Comparison of ENCODE assay signal across 9 cellular contexts in the genomic region with DNA sequence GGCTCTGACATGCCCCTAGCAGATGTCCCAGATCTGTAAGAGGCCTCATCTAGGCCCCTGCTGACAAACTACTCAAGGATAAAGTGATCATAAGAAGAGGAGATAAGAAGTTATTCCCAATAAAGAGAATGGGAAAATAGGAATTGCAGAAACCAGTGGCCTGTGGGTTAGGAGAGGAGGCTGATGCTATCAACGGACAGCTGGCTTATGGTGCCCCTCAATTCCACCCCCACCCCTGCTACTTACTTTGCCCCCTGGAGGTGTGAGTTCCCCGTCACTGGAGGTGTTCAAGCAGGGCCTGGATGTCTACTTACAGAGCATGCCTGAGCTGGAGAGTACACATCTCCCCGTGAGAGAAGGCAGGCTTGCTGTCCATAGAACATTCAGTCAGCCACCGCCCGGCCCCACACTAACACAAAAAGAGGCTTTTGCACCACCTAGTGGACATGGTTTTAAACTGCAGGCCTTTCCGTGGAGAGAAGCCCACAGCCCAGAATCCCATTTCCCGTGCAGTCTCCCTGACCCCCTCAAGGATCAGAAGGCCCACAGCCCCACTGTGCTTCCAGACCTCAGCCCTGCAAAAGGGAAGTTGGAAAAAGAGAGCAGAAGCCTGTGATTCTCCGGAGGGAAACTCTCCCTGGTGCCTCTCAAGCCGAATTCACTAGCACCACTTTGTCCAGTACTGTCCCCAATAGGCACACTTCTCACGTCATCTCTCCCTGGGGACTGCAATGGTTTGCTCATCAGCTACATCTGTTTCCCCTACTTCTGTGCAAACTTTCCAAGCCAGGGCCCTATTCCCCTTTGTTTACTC. TPM values are rescaled to one million over a fixed set of nuclear protein-coding genes. Genes with fewer than 3 reads are reported as not detected.
A peak's percentile ranks its signal among the peaks of the same experiment; 100 is the strongest.
DNase-seq lines count a peak whose midpoint lies in the region; ATAC-seq and TF ChIP-seq lines count a peak whose summit lies in the region.
"Had no signal": no experiment of that assay in that cellular context is flagged by ENCODE, and none has a peak within 500 bp of the region (broad histone marks: within the 10 kb centered on the region; RNA-seq: fewer than 3 reads in every experiment).

No MANE protein-coding gene starts in this region.

- no peak overlapping the region for H3K4me3 ChIP-seq in Caco-2 (ENCODE audit: low read depth, low read length)

- H3K27me3 ChIP-seq in Caco-2 (replicated peaks; ENCODE audit: control insufficient read depth, insufficient read depth, low read length) = no peaks in the 10 kb centered on the region

- H3K27me3 Mint-ChIP-seq in Caco-2 (ENCODE audit: insufficient read depth, unreplicated experiment) (no peaks in the 10 kb centered on the region), immature natural killer cell (ENCODE audit: low read depth in 3 of 3) (peaks cover under 1 to 5% (median 4%) of the 10 kb centered on the region in 3 donors)
- H3K27me3 Mint-ChIP-seq: IgD-negative memory B cell had no signal

- peaks cover 17% of the 10 kb centered on the region; the same call in 1 of the 2 replicates for H3K4me1 ChIP-seq in Caco-2

- POLR2A ChIA-PET in Caco-2 (lab: Charles Lee) = interaction anchor here (0.6 to 0.8 kb wide), 3 partner anchors 26 to 566 kb away, joined by 3 to 4 read pairs (median 4); no protein-coding TSS in a partner anchor
- POLR2A ChIA-PET in HEK293T (lab: Yijun Ruan, JAX) = no interaction called here

- H3K36me3 Mint-ChIP-seq in Caco-2 (ENCODE audit: insufficient read depth, unreplicated experiment) (peaks cover 5% of the 10 kb centered on the region), immature natural killer cell (no peaks in the 10 kb centered on the region)
- H3K36me3 Mint-ChIP-seq: IgD-negative memory B cell had no signal

- ATAC-seq in HG02884 (IDR thresholded peaks at IDR 0.05; ENCODE audit: unreplicated experiment) = no peak

- H3K4me1 Mint-ChIP-seq in Caco-2 (ENCODE audit: low read depth, unreplicated experiment) (no peaks in the 10 kb centered on the region), immature natural killer cell (peaks cover 5 to 9% of the 10 kb centered on the region in 2 donors)

- no TSS peak for BruUV-seq in Caco-2 (replicated peaks; lab: Mats Ljungman, UMichigan)

- no peaks in the 10 kb centered on the region for H3K36me3 ChIP-seq in Caco-2 (ENCODE audit: control insufficient read depth, insufficient read depth, low read length)

- CTCF ChIA-PET in Caco-2 (lab: Charles Lee) = interaction anchor here (0.6 to 2.6 kb wide), 7 partner anchors 13 to 316 kb away, joined by 3 to 22 read pairs (median 4); partner anchors contain the start of gene BNIP5
- CTCF ChIA-PET in HEK293T (lab: Yijun Ruan, JAX) = interaction anchor here (1.0 to 2.6 kb wide), 5 partner anchors 19 to 622 kb away, joined by 3 to 12 read pairs (median 4); partner anchors contain the start of gene BNIP5

- DNase-seq in Caco-2 = peak; percentile 79 to 84
- peak; percentile 87 for DNase-seq in HEK293T (ENCODE audit: extremely low spot score)
- DNase-seq in NCI-H2171 treated with DMSO at 0.1 percent for 48 hours (lab: John Stamatoyannopoulos, UW) = peak; percentile 74
- DNase-seq in brain pericyte (ENCODE audit: low read depth, low spot score) = peak; percentile 39
- DNase-seq in immature natural killer cell = peak; percentile 64 to 72 (median 69)
- peak; percentile 48 to 57 for DNase-seq in stimulated activated CD4-positive, alpha-beta T cell treated with anti-CD3 and anti-CD28 coated beads, Interleukin-15, amount 100 ng/mL, for 48 hours (ENCODE audit: low read depth in 2 of 2)

- intact Hi-C loops in Caco-2 (cut with micrococcal nuclease; ENCODE audit: unreplicated experiment) = loop anchor here (1.0 to 5.0 kb wide), 3 partner anchors 19 to 238 kb away; no protein-coding TSS in a partner anchor

- H3K9me3 ChIP-seq in Caco-2 = no peaks in the 10 kb centered on the region

- TF ChIP-seq CTCF in Caco-2 (IDR thresholded peaks at IDR 0.05; ENCODE audit: insufficient read depth in 1 of 2, low read depth in 1 of 2, low read length in 1 of 2, severe bottlenecking in 1 of 2, unreplicated experiment in 1 of 2) = peak; percentile 71 to 82
- TF ChIP-seq CTCF in VCaP (conservative IDR thresholded peaks at IDR 0.05) = peak; percentile 85

- H3K27ac ChIP-seq in VCaP = peak overlapping the region; percentile 19; the same call in 1 of the 2 replicates

- H3K9me3 Mint-ChIP-seq in Caco-2 (ENCODE audit: unreplicated experiment) (no peaks in the 10 kb centered on the region), immature natural killer cell (no peaks in the 10 kb centered on the region)
- H3K9me3 Mint-ChIP-seq: IgD-negative memory B cell had no signal

- no peak overlapping the region for H3K27ac Mint-ChIP-seq in Caco-2 (ENCODE audit: unreplicated experiment)
- no peak overlapping the region for H3K27ac Mint-ChIP-seq in immature natural killer cell

- H3K4me3 Mint-ChIP-seq in Caco-2 (ENCODE audit: unreplicated experiment) = no peak overlapping the region
- no peak overlapping the region for H3K4me3 Mint-ChIP-seq in immature natural killer cell

TF ChIP-seq in HEK293T, 16 proteins besides CTCF, POLR2A, EP300 and RAD21:
- TF ChIP-seq BHLHE40 (IDR thresholded peaks at IDR 0.05; ENCODE audit: borderline replicate concordance) (no peak), FOXK2 (IDR thresholded peaks at IDR 0.05) (no peak), ARNT (IDR thresholded peaks at IDR 0.05) (no peak), SUZ12 (IDR thresholded peaks at IDR 0.05) (no peak), HDGF (IDR thresholded peaks at IDR 0.05; ENCODE audit: borderline replicate concordance) (no peak), FOXM1 (IDR thresholded peaks at IDR 0.05; ENCODE audit: borderline replicate concordance) (no peak), LEF1 (IDR thresholded peaks at IDR 0.05; ENCODE audit: borderline replicate concordance) (no peak), ELF4 (IDR thresholded peaks at IDR 0.05) (no peak), SP1 (IDR thresholded peaks at IDR 0.05) (no peak), TARDBP (IDR thresholded peaks at IDR 0.05) (no peak), PKNOX1 (IDR thresholded peaks at IDR 0.05) (no peak), CTBP1 (IDR thresholded peaks at IDR 0.05; ENCODE audit: borderline replicate concordance) (no peak), L3MBTL2 (conservative IDR thresholded peaks at IDR 0.05) (no peak), NFRKB (IDR thresholded peaks at IDR 0.05) (no peak), ZNF384 (IDR thresholded peaks at IDR 0.05) (no peak), FOXA1 (IDR thresholded peaks at IDR 0.05) (no peak)

RNA-seq across cellular contexts. Expression of gene BNIP5, which starts 23.8 kb away (rescaled TPM):
- total RNA-seq in Caco-2 (2022) = 0.50 and 0.53 TPM in 2 replicates
- not detected for polyA plus RNA-seq in immature natural killer cell
- polyA plus RNA-seq: IgD-negative memory B cell had no signal

RNA-seq across cellular contexts. Expression of gene ETV7, which starts 27.0 kb away (rescaled TPM):
- total RNA-seq in Caco-2 (2022) = 0.52 and 0.79 TPM in 2 replicates
- 1 to 10 TPM in 1 of 3 donors, not detected in 2; 2.0 TPM for polyA plus RNA-seq in immature natural killer cell
